ENCODE assay signal across 1 cellular context in genomic region chr6:27902335-27903314, GRCh38.
TF ChIP-seq lines count a peak whose summit lies in the region.

No MANE protein-coding gene starts in this region.

TF ChIP-seq in HepG2, 621 proteins besides CTCF, POLR2A, EP300 and RAD21 (continued from another document and continues in another):
- TF ChIP-seq, protein P1, sequence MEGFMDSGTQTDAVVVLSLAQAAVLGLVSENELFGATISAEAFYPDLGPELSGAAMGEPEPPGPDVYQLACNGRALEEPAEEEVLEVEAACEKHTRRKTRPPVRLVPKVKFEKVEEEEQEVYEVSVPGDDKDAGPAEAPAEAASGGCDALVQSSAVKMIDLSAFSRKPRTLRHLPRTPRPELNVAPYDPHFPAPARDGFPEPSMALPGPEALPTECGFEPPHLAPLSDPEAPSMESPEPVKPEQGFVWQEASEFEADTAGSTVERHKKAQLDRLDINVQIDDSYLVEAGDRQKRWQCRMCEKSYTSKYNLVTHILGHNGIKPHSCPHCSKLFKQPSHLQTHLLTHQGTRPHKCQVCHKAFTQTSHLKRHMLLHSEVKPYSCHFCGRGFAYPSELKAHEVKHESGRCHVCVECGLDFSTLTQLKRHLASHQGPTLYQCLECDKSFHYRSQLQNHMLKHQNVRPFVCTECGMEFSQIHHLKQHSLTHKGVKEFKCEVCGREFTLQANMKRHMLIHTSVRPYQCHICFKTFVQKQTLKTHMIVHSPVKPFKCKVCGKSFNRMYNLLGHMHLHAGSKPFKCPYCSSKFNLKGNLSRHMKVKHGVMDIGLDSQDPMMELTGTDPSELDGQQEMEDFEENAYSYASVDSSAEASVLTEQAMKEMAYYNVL (CRISPR knock-in tag; IDR thresholded peaks at IDR 0.05; ENCODE audit: borderline replicate concordance) = no peak
- TF ChIP-seq NCOR1 (IDR thresholded peaks at IDR 0.05; ENCODE audit: borderline replicate concordance, low read length) (peak; percentile 71; the same call in 1 of the 2 replicates), TSC22D2 (CRISPR knock-in tag; IDR thresholded peaks at IDR 0.05; ENCODE audit: borderline replicate concordance) (0 out of 2 replicates have a peak, but pooled peaks have one; percentile 32), IRF2 (CRISPR knock-in tag; IDR thresholded peaks at IDR 0.05) (peak; percentile 81), SNAPC5 (CRISPR knock-in tag; IDR thresholded peaks at IDR 0.05; ENCODE audit: borderline replicate concordance) (0 out of 2 replicates have a peak, but pooled peaks have one; percentile 57), WIZ (CRISPR knock-in tag; IDR thresholded peaks at IDR 0.05) (no peak), ZNF180 (CRISPR knock-in tag; IDR thresholded peaks at IDR 0.05; ENCODE audit: borderline replicate concordance, low read depth) (no peak), ZNF773 (CRISPR knock-in tag; IDR thresholded peaks at IDR 0.05; ENCODE audit: borderline replicate concordance) (no peak), CCAR2 (optimal IDR thresholded peaks at IDR 0.05; ENCODE audit: low read depth, low read length) (no peak), ZNF124 (CRISPR knock-in tag; IDR thresholded peaks at IDR 0.05) (peak; percentile 94), ZFX (CRISPR knock-in tag; IDR thresholded peaks at IDR 0.05; ENCODE audit: low read depth) (peak; percentile 65; the same call in 1 of the 2 replicates), ZNF607 (CRISPR knock-in tag; IDR thresholded peaks at IDR 0.05; ENCODE audit: borderline replicate concordance) (no peak), SIX4 (CRISPR knock-in tag; IDR thresholded peaks at IDR 0.05) (0 out of 2 replicates have a peak, but pooled peaks have one; percentile 21), NFE2L1 (CRISPR knock-in tag; IDR thresholded peaks at IDR 0.05; ENCODE audit: borderline replicate concordance) (no peak), ZNF318 (CRISPR knock-in tag; IDR thresholded peaks at IDR 0.05) (no peak), ZNF138 (CRISPR knock-in tag; IDR thresholded peaks at IDR 0.05; ENCODE audit: low read depth) (no peak), ZNF615 (CRISPR knock-in tag; IDR thresholded peaks at IDR 0.05; ENCODE audit: borderline replicate concordance) (peak; percentile 71; the same call in 1 of the 2 replicates), MBNL3 (CRISPR knock-in tag; conservative IDR thresholded peaks at IDR 0.05) (0 out of 2 replicates have a peak, but pooled peaks have one; percentile 77), SP4 (CRISPR knock-in tag; IDR thresholded peaks at IDR 0.05) (0 out of 2 replicates have a peak, but pooled peaks have one; percentile 66), PHF5A (CRISPR knock-in tag; IDR thresholded peaks at IDR 0.05; ENCODE audit: low read depth, unreplicated experiment) (no peak), HOXA3 (CRISPR knock-in tag; IDR thresholded peaks at IDR 0.05) (peak; percentile 46; the same call in 1 of the 2 replicates), PHB2 (IDR thresholded peaks at IDR 0.05; ENCODE audit: partially characterized antibody) (no peak), TGIF2 (CRISPR knock-in tag; IDR thresholded peaks at IDR 0.05) (0 out of 2 replicates have a peak, but pooled peaks have one; percentile 30), PAX8 (CRISPR knock-in tag; IDR thresholded peaks at IDR 0.05; ENCODE audit: borderline replicate concordance) (no peak), HINFP (CRISPR knock-in tag; IDR thresholded peaks at IDR 0.05; ENCODE audit: low read depth) (no peak), ZNF580 (CRISPR knock-in tag; IDR thresholded peaks at IDR 0.05; ENCODE audit: borderline replicate concordance, low read depth) (peak; percentile 90; the same call in 1 of the 2 replicates), ZNF17 (CRISPR knock-in tag; IDR thresholded peaks at IDR 0.05) (no peak), NR1H2 (CRISPR knock-in tag; IDR thresholded peaks at IDR 0.05; ENCODE audit: borderline replicate concordance, low read depth) (no peak), GMEB2 (CRISPR knock-in tag; IDR thresholded peaks at IDR 0.05; ENCODE audit: low read depth) (no peak), SIX1 (CRISPR knock-in tag; IDR thresholded peaks at IDR 0.05; ENCODE audit: borderline replicate concordance) (peak; percentile 65; the same call in 1 of the 2 replicates), HMGA1 (CRISPR knock-in tag; conservative IDR thresholded peaks at IDR 0.05) (no peak), THRA (CRISPR knock-in tag; IDR thresholded peaks at IDR 0.05; ENCODE audit: borderline replicate concordance) (peak; percentile 64)
- TF ChIP-seq, protein P2, sequence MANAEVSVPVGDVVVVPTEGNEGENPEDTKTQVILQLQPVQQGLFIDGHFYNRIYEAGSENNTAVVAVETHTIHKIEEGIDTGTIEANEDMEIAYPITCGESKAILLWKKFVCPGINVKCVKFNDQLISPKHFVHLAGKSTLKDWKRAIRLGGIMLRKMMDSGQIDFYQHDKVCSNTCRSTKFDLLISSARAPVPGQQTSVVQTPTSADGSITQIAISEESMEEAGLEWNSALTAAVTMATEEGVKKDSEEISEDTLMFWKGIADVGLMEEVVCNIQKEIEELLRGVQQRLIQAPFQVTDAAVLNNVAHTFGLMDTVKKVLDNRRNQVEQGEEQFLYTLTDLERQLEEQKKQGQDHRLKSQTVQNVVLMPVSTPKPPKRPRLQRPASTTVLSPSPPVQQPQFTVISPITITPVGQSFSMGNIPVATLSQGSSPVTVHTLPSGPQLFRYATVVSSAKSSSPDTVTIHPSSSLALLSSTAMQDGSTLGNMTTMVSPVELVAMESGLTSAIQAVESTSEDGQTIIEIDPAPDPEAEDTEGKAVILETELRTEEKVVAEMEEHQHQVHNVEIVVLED (CRISPR knock-in tag; IDR thresholded peaks at IDR 0.05; ENCODE audit: borderline replicate concordance) = 0 out of 2 replicates have a peak, but pooled peaks have one; percentile 30
